Comparison of ENCODE assay signal across 20 cellular contexts in genomic region chr7:70586822-70587221, GRCh38.
A peak's percentile ranks its signal among the peaks of the same experiment; 100 is the strongest.
DNase-seq lines count a peak whose midpoint lies in the region; ATAC-seq, FAIRE-seq and TF ChIP-seq lines count a peak whose summit lies in the region.
"Had no signal": no experiment of that assay in that cellular context is flagged by ENCODE, and none has a peak within 500 bp of the region (broad histone marks: within the 10 kb centered on the region; RNA-seq: fewer than 3 reads in every experiment).

No MANE protein-coding gene starts in this region.

- H3K14ac ChIP-seq in neuronal stem cell (ENCODE audit: low read length), result no peak overlapping the region

- H3K79me2 ChIP-seq in astrocyte (ENCODE audit: insufficient read depth, low read length), result no peaks in the 10 kb centered on the region

- no peak overlapping the region for H2BK120ac ChIP-seq in neuronal stem cell (ENCODE audit: low read depth, low read length)

- H3K27me3 ChIP-seq in astrocyte (ENCODE audit: insufficient read depth, low read length) (no peaks in the 10 kb centered on the region), neuronal stem cell (ENCODE audit: control insufficient read depth in 3 of 3, insufficient read depth in 3 of 3, low read depth in 1 of 3, low read length in 3 of 3) (peaks cover 0 to 13% (median 0%) of the 10 kb centered on the region in 3 experiments)

- H3K9ac ChIP-seq in astrocyte (ENCODE audit: low read length) (no peak overlapping the region), neuronal stem cell (ENCODE audit: low read depth, low read length, poor library complexity) (no peak overlapping the region)

- DNase-seq in AG08395 (ENCODE audit: low spot score) (peak; percentile 61), GM04503 (ENCODE audit: low read depth) (peak; percentile 62), astrocyte (ENCODE audit: low read depth) (peak; percentile 33), neuronal stem cell (ENCODE audit: low spot score) (no peak)
- DNase-seq: AML-193, DMS79 treated with DMSO at 0.1 percent for 48 hours, KBM-7, NCI-H1694 treated with DMSO at 0.1 percent for 48 hours, NCI-H345, NCI-H524 treated with DMSO at 0.1 percent for 48 hours, PC-9, SIG-M5 had no signal

- H3K9me3 ChIP-seq in astrocyte (ENCODE audit: insufficient read depth, low read depth, low read length) (no peaks in the 10 kb centered on the region), mesodermal cell (ENCODE audit: control insufficient read depth, low read length) (no peaks in the 10 kb centered on the region), neuronal stem cell (replicated peaks in 1 of 2; ENCODE audit: control insufficient read depth in 2 of 2, insufficient read depth in 1 of 2, low read depth in 1 of 2, low read length in 2 of 2) (no peaks in the 10 kb centered on the region)

- no peak overlapping the region for H2BK5ac ChIP-seq in neuronal stem cell (ENCODE audit: low read length)

- no peak overlapping the region for H2AK5ac ChIP-seq in neuronal stem cell (ENCODE audit: low read depth, low read length)

- no peaks in the 10 kb centered on the region for H3K79me1 ChIP-seq in neuronal stem cell (ENCODE audit: low read depth, low read length)

- peaks cover 4% of the 10 kb centered on the region for H3K4me1 ChIP-seq in astrocyte (ENCODE audit: insufficient read depth, low read length)
- peaks cover 66% of the 10 kb centered on the region for H3K4me1 ChIP-seq in mesodermal cell (ENCODE audit: control insufficient read depth, insufficient read depth, low read length, poor library complexity, severe bottlenecking)
- H3K4me1 ChIP-seq in neuronal stem cell (ENCODE audit: control insufficient read depth in 2 of 2, insufficient read depth in 1 of 2, low read depth in 1 of 2, low read length in 2 of 2), result peaks cover 8 to 49% of the 10 kb centered on the region in 2 donors

- H3K23ac ChIP-seq in neuronal stem cell (ENCODE audit: low read depth, low read length, poor library complexity), result no peak overlapping the region

- H3K4me2 ChIP-seq in astrocyte (ENCODE audit: low read length), result no peak overlapping the region
- no peak overlapping the region for H3K4me2 ChIP-seq in neuronal stem cell (ENCODE audit: insufficient read depth, low read length, poor library complexity, severe bottlenecking)
- H3K4me2 ChIP-seq: PC-9 had no signal

- no peak overlapping the region for H3K18ac ChIP-seq in neuronal stem cell (ENCODE audit: low read length)

- peak overlapping the region; percentile 0 for H3K27ac Mint-ChIP-seq in astrocyte (ENCODE audit: unreplicated experiment)
- H3K27ac Mint-ChIP-seq: CD14-positive monocyte had no signal

- H4K20me1 ChIP-seq in astrocyte (ENCODE audit: insufficient read depth, low read length), result no peaks in the 10 kb centered on the region

- no peak for TF ChIP-seq CTCF in astrocyte (IDR thresholded peaks at IDR 0.05; ENCODE audit: insufficient read depth, low read depth, low read length)

- no peak overlapping the region for H3K4me3 ChIP-seq in astrocyte (ENCODE audit: insufficient read depth, low read depth, low read length)
- H3K4me3 ChIP-seq in mesodermal cell (ENCODE audit: extremely low read depth, insufficient read depth, low read length, poor library complexity, severe bottlenecking), result no peak overlapping the region
- no peak overlapping the region for H3K4me3 ChIP-seq in neuronal stem cell (ENCODE audit: low read length in 2 of 2)
- H3K4me3 ChIP-seq: PC-9 had no signal

- no peaks in the 10 kb centered on the region for H3K9me3 Mint-ChIP-seq in astrocyte (ENCODE audit: unreplicated experiment)
- H3K9me3 Mint-ChIP-seq: CD14-positive monocyte had no signal

- ATAC-seq in GM19328 (IDR thresholded peaks at IDR 0.05; ENCODE audit: unreplicated experiment) (no peak), GM18868 (IDR thresholded peaks at IDR 0.05; ENCODE audit: unreplicated experiment) (no peak), HG02884 (IDR thresholded peaks at IDR 0.05; ENCODE audit: unreplicated experiment) (no peak)

- no peaks in the 10 kb centered on the region for H3K36me3 Mint-ChIP-seq in astrocyte (ENCODE audit: low read depth, unreplicated experiment)
- H3K36me3 Mint-ChIP-seq: CD14-positive monocyte had no signal

- no peak overlapping the region for H2BK15ac ChIP-seq in neuronal stem cell (ENCODE audit: low read length)

- no peak overlapping the region for H2BK12ac ChIP-seq in neuronal stem cell (ENCODE audit: low read length)

- H4K8ac ChIP-seq in neuronal stem cell (ENCODE audit: low read depth, low read length), result no peak overlapping the region

- H3K4me1 Mint-ChIP-seq in astrocyte (ENCODE audit: low read depth, unreplicated experiment), result peaks cover 57% of the 10 kb centered on the region
- H3K4me1 Mint-ChIP-seq: CD14-positive monocyte had no signal

- no peak overlapping the region for H2AFZ ChIP-seq in astrocyte (ENCODE audit: low read depth, low read length)
- H2AFZ ChIP-seq in neuronal stem cell (ENCODE audit: low read length), result no peak overlapping the region
- H2AFZ ChIP-seq: PC-9 had no signal

- peak; percentile 87 for FAIRE-seq in astrocyte (lab: Jason Lieb, UNC)
- FAIRE-seq: GM19239, H54 had no signal

- H3K27me3 Mint-ChIP-seq in astrocyte (ENCODE audit: low read depth, unreplicated experiment), result no peaks in the 10 kb centered on the region

- H3K36me3 ChIP-seq in astrocyte (ENCODE audit: insufficient read depth, low read length) (no peaks in the 10 kb centered on the region), mesodermal cell (ENCODE audit: control insufficient read depth, insufficient read depth, low read length) (no peaks in the 10 kb centered on the region), neuronal stem cell (replicated peaks in 1 of 2; ENCODE audit: control insufficient read depth in 2 of 2, insufficient read depth in 2 of 2, low read length in 2 of 2) (no peaks in the 10 kb centered on the region)

- H4K91ac ChIP-seq in neuronal stem cell (ENCODE audit: low read depth, low read length, poor library complexity), result no peak overlapping the region

- no peak overlapping the region for H3K4me3 Mint-ChIP-seq in astrocyte (ENCODE audit: unreplicated experiment)
- H3K4me3 Mint-ChIP-seq: CD14-positive monocyte had no signal

- H3K27ac ChIP-seq in astrocyte (ENCODE audit: low read depth, low read length), result no peak overlapping the region
- peak overlapping the region; percentile 5 for H3K27ac ChIP-seq in mesodermal cell (ENCODE audit: low read depth, low read length, severe bottlenecking)
- no peak overlapping the region for H3K27ac ChIP-seq in neuronal stem cell (replicated peaks; ENCODE audit: low read length)
- H3K27ac ChIP-seq: PC-9, RWPE1 had no signal

- 100% methylated on average over 1 of the region's 1 CpG; no CpG with 5 or more reads in 1 of the 2 experiments for whole genome bisulfite sequencing in mesodermal cell (ENCODE audit: insufficient coverage in 2 of 2), 2 experiments
- no CpG with 5 or more reads among the region's 1 CpG for WGBS in neuronal stem cell (ENCODE audit: extremely low coverage in 2 of 2, insufficient read length in 2 of 2, insufficient replicate concordance in 1 of 2), 2 donors

- H3K4ac ChIP-seq in neuronal stem cell (ENCODE audit: low read length), result no peak overlapping the region
